Comparison of ENCODE assay signal across 8 cellular contexts in the genomic region with DNA sequence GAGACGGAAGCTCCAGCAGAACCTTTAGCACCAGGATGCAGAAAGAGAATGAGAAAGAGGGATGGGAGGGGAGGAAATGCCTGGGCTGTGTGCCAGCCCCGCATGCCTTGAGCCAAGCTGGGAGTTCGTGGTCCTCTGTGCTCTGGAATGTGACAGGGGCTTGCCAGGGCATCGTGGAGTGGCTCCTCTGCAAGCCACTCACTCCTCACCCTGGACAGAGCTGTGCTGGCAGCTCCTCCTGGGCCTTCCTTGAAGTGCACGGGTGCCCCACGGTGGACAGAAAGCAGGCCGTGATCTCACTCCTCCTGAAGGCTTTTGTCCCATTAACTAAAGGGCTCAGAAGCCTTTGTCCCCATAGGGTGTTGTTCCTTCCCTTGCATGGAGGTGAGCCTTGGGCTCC. TPM values are rescaled to one million over a fixed set of nuclear protein-coding genes. Genes with fewer than 3 reads are reported as not detected.
DNase-seq lines count a peak whose midpoint lies in the region; ATAC-seq and TF ChIP-seq lines count a peak whose summit lies in the region.

No MANE protein-coding gene starts in this region.

- ATAC-seq in aorta (ENCODE audit: low FRiP score) (peak; percentile 95), GM21526 (IDR thresholded peaks at IDR 0.05; ENCODE audit: low FRiP score, unreplicated experiment) (no peak)

- H3K27ac ChIP-seq in coronary artery (peak overlapping the region; percentile 70 to 80), aorta (ENCODE audit: low read depth in 1 of 2, low read length in 2 of 2) (peak overlapping the region in 1 of 2 donors; percentile 4)
- H3K27ac ChIP-seq in CD4-positive, alpha-beta memory T cell (ENCODE audit: low read depth, low read length), result no peak overlapping the region

- peaks cover 7 to 26% of the 10 kb centered on the region in 2 donors for H3K27me3 Mint-ChIP-seq in CD4-positive, alpha-beta memory T cell

- TF ChIP-seq CTCF in GM06990 (IDR thresholded peaks at IDR 0.05; ENCODE audit: insufficient read depth, low read length, poor library complexity, severe bottlenecking) (peak; percentile 54), coronary artery (IDR thresholded peaks at IDR 0.05) (peak; percentile 54)

- H3K4me1 ChIP-seq in aorta (ENCODE audit: control insufficient read depth in 1 of 2, insufficient read depth in 2 of 2, low read length in 2 of 2), result no peaks in the 10 kb centered on the region
- no peaks in the 10 kb centered on the region for H3K4me1 ChIP-seq in CD4-positive, alpha-beta memory T cell (ENCODE audit: insufficient read depth, low read length)

- H3K9me3 Mint-ChIP-seq in CD4-positive, alpha-beta memory T cell, result peaks cover 0 to 8% (median 3%) of the 10 kb centered on the region in 8 donors

- CTCF ChIA-PET in CD4-positive, alpha-beta memory T cell (lab: Charles Lee; ENCODE audit: partially characterized antibody), result interaction anchor here (1.1 to 1.2 kb wide), 2 partner anchors 172 to 173 kb away, joined by 4 read pairs; no protein-coding TSS in a partner anchor

- 2 to 6% methylated on average over 7 of the region's 7 CpGs for WGBS in aorta, 2 donors

- H3K36me3 ChIP-seq in GM06990 (ENCODE audit: control insufficient read depth, insufficient read depth, low read length) (no peaks in the 10 kb centered on the region), aorta (ENCODE audit: control insufficient read depth in 1 of 2, insufficient read depth in 2 of 2, low read length in 1 of 2) (no peaks in the 10 kb centered on the region)
- H3K36me3 ChIP-seq in CD4-positive, alpha-beta memory T cell (ENCODE audit: insufficient read depth, low read length), result no peaks in the 10 kb centered on the region

- no peaks in the 10 kb centered on the region for H3K4me1 Mint-ChIP-seq in CD4-positive, alpha-beta memory T cell

- H3K4me3 Mint-ChIP-seq in CD4-positive, alpha-beta memory T cell, result no peak overlapping the region

- H3K27ac Mint-ChIP-seq in CD4-positive, alpha-beta memory T cell, result no peak overlapping the region

- no peaks in the 10 kb centered on the region for H3K9me3 ChIP-seq in aorta (ENCODE audit: control insufficient read depth, low read length)
- no peaks in the 10 kb centered on the region for H3K9me3 ChIP-seq in CD4-positive, alpha-beta memory T cell (ENCODE audit: control insufficient read depth in 1 of 2, low read length in 2 of 2)

- intact Hi-C loops in aorta (cut with DNase I), result loop anchor here (1.0 to 5.0 kb wide), 6 partner anchors 33 to 174 kb away; no protein-coding TSS in a partner anchor
- intact Hi-C loops in CD4-positive, alpha-beta memory T cell (cut with micrococcal nuclease), result no loop called here

- no peaks in the 10 kb centered on the region for H3K36me3 Mint-ChIP-seq in CD4-positive, alpha-beta memory T cell

- DNase-seq in GM06990 (ENCODE audit: extremely low read depth, insufficient read length) (peak; percentile 22), NCI-H1105 (lab: John Stamatoyannopoulos, UW) (peak; percentile 3), coronary artery (ENCODE audit: low spot score) (peak; percentile 91), medulla oblongata (ENCODE audit: extremely low spot score) (peak; percentile 81), aorta (peak; percentile 90 to 92)
- no peak for DNase-seq in CD4-positive, alpha-beta memory T cell
- DNase-seq in activated CD4-positive, alpha-beta T cell treated with anti-CD3 and anti-CD28 coated beads, Interleukin-2, amount 50 U/mL, for 4 hours, result no peak

- POLR2A ChIA-PET in CD4-positive, alpha-beta memory T cell (lab: Charles Lee; ENCODE audit: partially characterized antibody), result no interaction called here

- H3K27me3 ChIP-seq in GM06990 (replicated peaks; ENCODE audit: control insufficient read depth, insufficient read depth, low read length), result no peaks in the 10 kb centered on the region
- H3K27me3 ChIP-seq in aorta (ENCODE audit: control insufficient read depth in 1 of 2, insufficient read depth in 2 of 2, low read length in 1 of 2), result no peaks in the 10 kb centered on the region
- no peaks in the 10 kb centered on the region for H3K27me3 ChIP-seq in CD4-positive, alpha-beta memory T cell (ENCODE audit: insufficient read depth, low read length)

- no peak overlapping the region for H3K4me3 ChIP-seq in GM06990 (replicated peaks; ENCODE audit: low read depth, low read length)
- no peak overlapping the region for H3K4me3 ChIP-seq in coronary artery
- H3K4me3 ChIP-seq in aorta (ENCODE audit: low read length in 2 of 2), result no peak overlapping the region
- H3K4me3 ChIP-seq in CD4-positive, alpha-beta memory T cell (ENCODE audit: low read length in 2 of 2), result no peak overlapping the region

RNA-seq across cellular contexts. Expression of gene PRELP, which starts 34.8 kb away (rescaled TPM):
- 100 to 1,000 TPM; 174 to 217 TPM for total RNA-seq in aorta
- 100 to 1,000 TPM; 152 to 178 TPM for polyA plus RNA-seq in aorta
- total RNA-seq in CD4-positive, alpha-beta memory T cell, result not detected
- polyA plus RNA-seq in CD4-positive, alpha-beta memory T cell, result not detected

RNA-seq across cellular contexts. Expression of gene OPTC, which starts 53.2 kb away (rescaled TPM):
- total RNA-seq in aorta, result not detected
- under 1 TPM in 1 of 2 donors, not detected in 1; 0.56 TPM for polyA plus RNA-seq in aorta
- total RNA-seq in CD4-positive, alpha-beta memory T cell, result not detected
- not detected for polyA plus RNA-seq in CD4-positive, alpha-beta memory T cell

Comparison
In these comparisons a context has a peak if more than half of its experiments do, and no peak if none do; other contexts are left out.
1. DNase-seq: peak in GM06990 (single experiment), NCI-H1105 (single experiment), coronary artery (single experiment), medulla oblongata (single experiment) and aorta (2 of 2); none in CD4-positive, alpha-beta memory T cell (0 of 5) and activated CD4-positive, alpha-beta T cell treated with anti-CD3 and anti-CD28 coated beads, Interleukin-2, amount 50 U/mL, for 4 hours (0 of 2).
2. RNA of gene PRELP, which starts 34.8 kb away (total RNA-seq): 174 to 217 TPM in aorta; not detected in CD4-positive, alpha-beta memory T cell; every median in the first group is over 100 times any median in the second.